Comparison of ENCODE assay signal across 18 cellular contexts in the genomic region with DNA sequence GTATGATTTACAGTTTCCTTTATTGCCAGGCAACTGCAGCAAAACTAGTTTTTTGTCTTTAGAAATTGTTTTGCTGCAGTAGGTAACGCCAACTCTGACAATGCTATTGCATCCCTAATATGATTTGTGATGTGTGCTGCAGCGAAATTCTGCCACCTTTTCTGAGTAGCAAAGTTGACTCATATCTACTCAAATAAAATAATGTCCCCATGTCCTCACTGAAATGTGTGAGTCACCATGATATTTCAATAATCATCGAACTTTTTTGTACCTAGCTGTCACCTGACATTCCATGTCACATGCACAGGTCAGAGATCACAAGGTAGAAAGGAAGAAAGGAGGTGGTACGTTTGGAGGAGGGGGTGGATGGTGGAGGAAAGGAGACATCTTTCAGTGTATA.
A peak's percentile ranks its signal among the peaks of the same experiment; 100 is the strongest.
DNase-seq lines count a peak whose midpoint lies in the region; ATAC-seq, FAIRE-seq and TF ChIP-seq lines count a peak whose summit lies in the region.
"Had no signal": no experiment of that assay in that cellular context is flagged by ENCODE, and none has a peak within 500 bp of the region (broad histone marks: within the 10 kb centered on the region; RNA-seq: fewer than 3 reads in every experiment).

No MANE protein-coding gene starts in this region.

- H2BK20ac ChIP-seq in H1 (ENCODE audit: low read length): no peak overlapping the region

- H3K23ac ChIP-seq in H1 (ENCODE audit: insufficient read length): no peak overlapping the region

- no peaks in the 10 kb centered on the region for H3K27me3 ChIP-seq in H1 (replicated peaks in 1 of 4; ENCODE audit: control insufficient read depth in 3 of 4, extremely low read depth in 1 of 4, insufficient read depth in 3 of 4, low read length in 3 of 4)
- H3K27me3 ChIP-seq in neural progenitor cell: no peaks in the 10 kb centered on the region

- H2AK5ac ChIP-seq in H1 (ENCODE audit: low read depth, low read length): no peak overlapping the region

- H3K9ac ChIP-seq in H1 (replicated peaks in 1 of 4; ENCODE audit: extremely low read depth in 1 of 4, low read depth in 3 of 4, low read length in 3 of 4): no peak overlapping the region
- no peak overlapping the region for H3K9ac ChIP-seq in neural progenitor cell

- H3K14ac ChIP-seq in H1 (ENCODE audit: insufficient read length): no peak overlapping the region

- H3K4me1 ChIP-seq in A549 (peaks cover 26% of the 10 kb centered on the region), H1 (replicated peaks in 1 of 4; ENCODE audit: control insufficient read depth in 3 of 4, insufficient read depth in 4 of 4, low read length in 3 of 4) (peaks cover 0 to 3% (median 1%) of the 10 kb centered on the region in 4 experiments; a peak in 3 of 7 replicates), neural progenitor cell (peaks cover 7% of the 10 kb centered on the region)
- H3K4me1 ChIP-seq: HAP-1 had no signal

- H4K20me1 ChIP-seq in H1 (replicated peaks in 1 of 2; ENCODE audit: control insufficient read depth in 1 of 2, insufficient read depth in 2 of 2, low read length in 2 of 2): no peaks in the 10 kb centered on the region
- no peaks in the 10 kb centered on the region for H4K20me1 ChIP-seq in neural progenitor cell (ENCODE audit: low read depth)

- no peak for TF ChIP-seq EP300 in A549 (IDR thresholded peaks at IDR 0.05)
- TF ChIP-seq EP300 in H1 (IDR thresholded peaks at IDR 0.05; ENCODE audit: borderline replicate concordance in 1 of 2, low read depth in 2 of 2, low read length in 2 of 2): no peak

- no peaks in the 10 kb centered on the region for H3K23me2 ChIP-seq in H1 (ENCODE audit: low read depth, low read length)

- H3K27ac Mint-ChIP-seq in neural progenitor cell: no peak overlapping the region
- H3K27ac Mint-ChIP-seq: B cell; CD4-positive, alpha-beta T cell had no signal

- no peaks in the 10 kb centered on the region for H3K36me3 Mint-ChIP-seq in neural progenitor cell

- H3K9me3 Mint-ChIP-seq in neural progenitor cell: no peaks in the 10 kb centered on the region
- H3K9me3 Mint-ChIP-seq: CD4-positive, alpha-beta T cell had no signal

- TF ChIP-seq RAD21 in A549 (conservative IDR thresholded peaks at IDR 0.05 in 1 of 2, IDR thresholded peaks at IDR 0.05 in 1 of 2): no peak
- TF ChIP-seq RAD21 in H1 (IDR thresholded peaks at IDR 0.05 in 1 of 2, conservative IDR thresholded peaks at IDR 0.05 in 1 of 2; ENCODE audit: low read depth in 2 of 2, low read length in 2 of 2): no peak

- peaks cover 2% of the 10 kb centered on the region for H3K4me1 Mint-ChIP-seq in neural progenitor cell

- no peak overlapping the region for H2BK12ac ChIP-seq in H1 (ENCODE audit: low read depth, low read length)

- H2AFZ ChIP-seq in H1 (ENCODE audit: low read length): no peak overlapping the region
- no peak overlapping the region for H2AFZ ChIP-seq in neural progenitor cell (replicated peaks)

- H2BK15ac ChIP-seq in H1 (ENCODE audit: low read length): no peak overlapping the region

- FAIRE-seq in A549 (lab: Jason Lieb, UNC) (no peak), H1 (lab: Jason Lieb, UNC) (no peak)
- FAIRE-seq: GM12878, GM18507 had no signal

- TF ChIP-seq CTCF in A549 (IDR thresholded peaks at IDR 0.05) (no peak), H1 (IDR thresholded peaks at IDR 0.05; ENCODE audit: control extremely low read depth in 1 of 3, insufficient read depth in 1 of 3, low read depth in 1 of 3, low read length in 3 of 3) (no peak), neural progenitor cell (IDR thresholded peaks at IDR 0.05) (no peak)

- H3K27me3 Mint-ChIP-seq in neural progenitor cell (ENCODE audit: insufficient read depth, low read depth): no peaks in the 10 kb centered on the region
- H3K27me3 Mint-ChIP-seq: B cell had no signal

- no peak overlapping the region for H2BK5ac ChIP-seq in H1 (ENCODE audit: low read depth, low read length)

- H3K79me1 ChIP-seq in H1 (ENCODE audit: low read depth, low read length): no peaks in the 10 kb centered on the region

- H3K4me3 Mint-ChIP-seq in neural progenitor cell: no peak overlapping the region
- H3K4me3 Mint-ChIP-seq: B cell; CD4-positive, alpha-beta T cell had no signal

- no peaks in the 10 kb centered on the region for H3K9me3 ChIP-seq in A549
- no peaks in the 10 kb centered on the region for H3K9me3 ChIP-seq in H1 (ENCODE audit: insufficient read depth in 2 of 2, low read depth in 1 of 2, low read length in 1 of 2)
- H3K9me3 ChIP-seq in neural progenitor cell (ENCODE audit: low read depth): no peaks in the 10 kb centered on the region
- H3K9me3 ChIP-seq: HAP-1 had no signal

- H3K56ac ChIP-seq in H1 (replicated peaks; ENCODE audit: insufficient read length, low read depth, low read length): peak overlapping the region; percentile 36

- no peak overlapping the region for H4K5ac ChIP-seq in H1 (ENCODE audit: insufficient read length, low read depth, low read length)

- no peak overlapping the region for H3K4ac ChIP-seq in H1 (replicated peaks; ENCODE audit: insufficient read length, low read depth, low read length)

- H3K18ac ChIP-seq in H1 (ENCODE audit: extremely low read depth, low read length): no peak overlapping the region

- no peak for TF ChIP-seq POLR2A in A549 (IDR thresholded peaks at IDR 0.05; ENCODE audit: low read length)
- TF ChIP-seq POLR2A in H1 (IDR thresholded peaks at IDR 0.05; ENCODE audit: control extremely low read depth in 1 of 2, low read depth in 2 of 2, low read length in 2 of 2): no peak

- ATAC-seq in A549 (no peak), GM21717 (IDR thresholded peaks at IDR 0.05; ENCODE audit: unreplicated experiment) (no peak)
- ATAC-seq: GM12878 had no signal

- no peak overlapping the region for H2BK120ac ChIP-seq in H1 (replicated peaks; ENCODE audit: low read depth, low read length)

- H3F3A ChIP-seq in neural progenitor cell (ENCODE audit: low read depth): no peaks in the 10 kb centered on the region

- WGBS in A549 (ENCODE audit: missing lambda C conversion rate): 18% methylated on average over 4 of the region's 4 CpGs
- WGBS in H1 (ENCODE audit: extremely low coverage in 1 of 2, insufficient coverage in 1 of 2, insufficient read length in 1 of 2, insufficient replicate concordance in 2 of 2, low coverage in 1 of 2, low lambda C conversion rate in 2 of 2, missing lambda C conversion rate in 1 of 2), 2 experiments: 86% methylated on average over 4 of the region's 4 CpGs; no CpG with 5 or more reads in 1 of the 2 experiments

- H3K79me2 ChIP-seq in H1 (ENCODE audit: control insufficient read depth in 1 of 2, insufficient read depth in 2 of 2, low read length in 2 of 2) (no peaks in the 10 kb centered on the region), neural progenitor cell (ENCODE audit: low read depth) (no peaks in the 10 kb centered on the region)

- POLR2A ChIA-PET in A549 (lab: Yijun Ruan, JAX) (no interaction called here), H1 (lab: Charles Lee; ENCODE audit: partially characterized antibody) (no interaction called here)

- H4K8ac ChIP-seq in H1 (ENCODE audit: extremely low read depth, insufficient read depth, low read length): no peak overlapping the region

- H3K27ac ChIP-seq in A549 (no peak overlapping the region), H1 (ENCODE audit: low read depth, low read length) (no peak overlapping the region), neural progenitor cell (no peak overlapping the region)
- H3K27ac ChIP-seq: HL-60 had no signal

- CTCF ChIA-PET in A549 (lab: Yijun Ruan, JAX) (no interaction called here), H1 (lab: Charles Lee; ENCODE audit: partially characterized antibody) (interaction anchor here (5.4 kb wide), 1 partner anchor 538 kb away, joined by 42 read pairs; no protein-coding TSS in a partner anchor)

- DNase-seq in A549 (ENCODE audit: low read depth in 1 of 2, low spot score in 1 of 2): no peak
- DNase-seq in SW480 (ENCODE audit: low spot score): peak; percentile 19
- no peak for DNase-seq in H1 (ENCODE audit: low read depth in 1 of 2, low spot score in 2 of 2)
- DNase-seq in putamen (ENCODE audit: low spot score): peak; percentile 50
- DNase-seq in stimulated activated CD4-positive, alpha-beta T cell treated with anti-CD3 and anti-CD28 coated beads, Interleukin-15, amount 100 ng/mL, for 24 hours: no peak
- no peak for DNase-seq in neural progenitor cell (ENCODE audit: low spot score)
- DNase-seq: 8988T; ACHN; C1 segment of cervical spinal cord; CD4-positive, alpha-beta T cell; DMS79; GOT3 had no signal

- H3K36me3 ChIP-seq in H1 (ENCODE audit: control insufficient read depth in 2 of 4, insufficient read depth in 4 of 4, low read length in 3 of 4) (no peaks in the 10 kb centered on the region), neural progenitor cell (no peaks in the 10 kb centered on the region)
- H3K36me3 ChIP-seq: HAP-1 had no signal

- no peak overlapping the region for H3K4me3 ChIP-seq in A549
- H3K4me3 ChIP-seq in H1 (ENCODE audit: extremely low read depth in 1 of 4, insufficient read depth in 2 of 4, low read depth in 3 of 4, low read length in 4 of 4): no peak overlapping the region
- H3K4me3 ChIP-seq in neural progenitor cell: no peak overlapping the region
- H3K4me3 ChIP-seq: GM12878, HAP-1 had no signal

- H3K4me2 ChIP-seq in A549 (peak overlapping the region; percentile 45), H1 (ENCODE audit: insufficient read depth in 1 of 2, low read depth in 2 of 2, low read length in 2 of 2) (no peak overlapping the region), neural progenitor cell (no peak overlapping the region)

- no peak overlapping the region for H4K91ac ChIP-seq in H1 (replicated peaks; ENCODE audit: insufficient read length, low read length)

TF ChIP-seq in A549, 52 proteins besides CTCF, POLR2A, EP300 and RAD21 (continues in another document):
- TF ChIP-seq, protein P1, sequence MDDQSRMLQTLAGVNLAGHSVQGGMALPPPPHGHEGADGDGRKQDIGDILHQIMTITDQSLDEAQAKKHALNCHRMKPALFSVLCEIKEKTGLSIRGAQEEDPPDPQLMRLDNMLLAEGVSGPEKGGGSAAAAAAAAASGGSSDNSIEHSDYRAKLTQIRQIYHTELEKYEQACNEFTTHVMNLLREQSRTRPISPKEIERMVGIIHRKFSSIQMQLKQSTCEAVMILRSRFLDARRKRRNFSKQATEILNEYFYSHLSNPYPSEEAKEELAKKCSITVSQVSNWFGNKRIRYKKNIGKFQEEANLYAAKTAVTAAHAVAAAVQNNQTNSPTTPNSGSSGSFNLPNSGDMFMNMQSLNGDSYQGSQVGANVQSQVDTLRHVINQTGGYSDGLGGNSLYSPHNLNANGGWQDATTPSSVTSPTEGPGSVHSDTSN (IDR thresholded peaks at IDR 0.05): no peak

TF ChIP-seq in H1, 55 proteins besides CTCF, POLR2A, EP300 and RAD21 (continues in another document):
- TF ChIP-seq HDAC6 (IDR thresholded peaks at IDR 0.05; ENCODE audit: low read depth, low read length): no peak
- no peak for TF ChIP-seq KDM1A (IDR thresholded peaks at IDR 0.05; ENCODE audit: borderline replicate concordance, low read length)
- TF ChIP-seq KDM4A (IDR thresholded peaks at IDR 0.05; ENCODE audit: low read depth, low read length, severe bottlenecking): no peak
- TF ChIP-seq CEBPB (IDR thresholded peaks at IDR 0.05; ENCODE audit: low read depth, low read length): no peak
- no peak for TF ChIP-seq POU5F1 (IDR thresholded peaks at IDR 0.05; ENCODE audit: low read depth, low read length)
- no peak for TF ChIP-seq SP4 (IDR thresholded peaks at IDR 0.05; ENCODE audit: low read length)
- no peak for TF ChIP-seq SP2 (IDR thresholded peaks at IDR 0.05; ENCODE audit: low read length)
- no peak for TF ChIP-seq PHF8 (conservative IDR thresholded peaks at IDR 0.05; ENCODE audit: low read depth, low read length)

Comparison
In these comparisons a context has a peak if more than half of its experiments do, and no peak if none do; other contexts are left out.
1. DNase-seq: peak in SW480 (single experiment) and putamen (single experiment); none in A549 (0 of 2), H1 (0 of 2), stimulated activated CD4-positive, alpha-beta T cell treated with anti-CD3 and anti-CD28 coated beads, Interleukin-15, amount 100 ng/mL, for 24 hours (single experiment) and neural progenitor cell (single experiment).